2 cellular contexts compared by ENCODE assay signal in the genomic region with DNA sequence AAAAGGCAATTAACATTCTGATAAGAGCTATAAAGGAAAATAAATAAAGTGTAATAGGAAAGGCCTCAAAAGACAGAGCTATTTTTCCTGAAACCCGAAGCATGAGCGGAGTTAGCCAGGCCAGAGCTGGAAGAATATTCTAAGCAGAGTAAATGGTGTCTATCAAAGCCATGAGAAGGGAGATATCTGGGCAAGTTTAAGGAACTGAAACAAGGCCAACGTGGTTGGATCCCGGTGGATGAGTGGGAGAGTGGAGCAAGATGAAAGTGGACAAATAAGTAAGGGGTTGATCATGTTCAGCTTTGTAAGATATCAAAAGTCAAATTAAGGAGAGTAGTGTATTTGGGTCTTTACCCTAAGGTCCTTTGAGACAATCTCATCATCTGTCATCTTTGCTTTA.
TF ChIP-seq lines count a peak whose summit lies in the region.

No MANE protein-coding gene starts in this region.

TF ChIP-seq in A549, 52 proteins besides CTCF, POLR2A, EP300 and RAD21 (continued from another document):
- TF ChIP-seq, protein P1, sequence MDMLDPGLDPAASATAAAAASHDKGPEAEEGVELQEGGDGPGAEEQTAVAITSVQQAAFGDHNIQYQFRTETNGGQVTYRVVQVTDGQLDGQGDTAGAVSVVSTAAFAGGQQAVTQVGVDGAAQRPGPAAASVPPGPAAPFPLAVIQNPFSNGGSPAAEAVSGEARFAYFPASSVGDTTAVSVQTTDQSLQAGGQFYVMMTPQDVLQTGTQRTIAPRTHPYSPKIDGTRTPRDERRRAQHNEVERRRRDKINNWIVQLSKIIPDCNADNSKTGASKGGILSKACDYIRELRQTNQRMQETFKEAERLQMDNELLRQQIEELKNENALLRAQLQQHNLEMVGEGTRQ (IDR thresholded peaks at IDR 0.05), result no peak
- no peak for TF ChIP-seq MAFK (IDR thresholded peaks at IDR 0.05; ENCODE audit: partially characterized antibody)
- TF ChIP-seq KDM1A (IDR thresholded peaks at IDR 0.05; ENCODE audit: low read depth), result no peak

TF ChIP-seq in SK-N-SH treated with all-trans-retinoic acid at 6 μM for 48 hours, 23 proteins besides CTCF, POLR2A, EP300 and RAD21 (continued from another document):
- TF ChIP-seq, protein P2, sequence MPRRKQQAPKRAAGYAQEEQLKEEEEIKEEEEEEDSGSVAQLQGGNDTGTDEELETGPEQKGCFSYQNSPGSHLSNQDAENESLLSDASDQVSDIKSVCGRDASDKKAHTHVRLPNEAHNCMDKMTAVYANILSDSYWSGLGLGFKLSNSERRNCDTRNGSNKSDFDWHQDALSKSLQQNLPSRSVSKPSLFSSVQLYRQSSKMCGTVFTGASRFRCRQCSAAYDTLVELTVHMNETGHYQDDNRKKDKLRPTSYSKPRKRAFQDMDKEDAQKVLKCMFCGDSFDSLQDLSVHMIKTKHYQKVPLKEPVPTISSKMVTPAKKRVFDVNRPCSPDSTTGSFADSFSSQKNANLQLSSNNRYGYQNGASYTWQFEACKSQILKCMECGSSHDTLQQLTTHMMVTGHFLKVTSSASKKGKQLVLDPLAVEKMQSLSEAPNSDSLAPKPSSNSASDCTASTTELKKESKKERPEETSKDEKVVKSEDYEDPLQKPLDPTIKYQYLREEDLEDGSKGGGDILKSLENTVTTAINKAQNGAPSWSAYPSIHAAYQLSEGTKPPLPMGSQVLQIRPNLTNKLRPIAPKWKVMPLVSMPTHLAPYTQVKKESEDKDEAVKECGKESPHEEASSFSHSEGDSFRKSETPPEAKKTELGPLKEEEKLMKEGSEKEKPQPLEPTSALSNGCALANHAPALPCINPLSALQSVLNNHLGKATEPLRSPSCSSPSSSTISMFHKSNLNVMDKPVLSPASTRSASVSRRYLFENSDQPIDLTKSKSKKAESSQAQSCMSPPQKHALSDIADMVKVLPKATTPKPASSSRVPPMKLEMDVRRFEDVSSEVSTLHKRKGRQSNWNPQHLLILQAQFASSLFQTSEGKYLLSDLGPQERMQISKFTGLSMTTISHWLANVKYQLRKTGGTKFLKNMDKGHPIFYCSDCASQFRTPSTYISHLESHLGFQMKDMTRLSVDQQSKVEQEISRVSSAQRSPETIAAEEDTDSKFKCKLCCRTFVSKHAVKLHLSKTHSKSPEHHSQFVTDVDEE (CRISPR knock-in tag; IDR thresholded peaks at IDR 0.05), result no peak
- TF ChIP-seq ZNF70 (CRISPR knock-in tag; IDR thresholded peaks at IDR 0.05) (no peak), ARNTL (CRISPR knock-in tag; IDR thresholded peaks at IDR 0.05; ENCODE audit: borderline replicate concordance, low read depth) (no peak), TCF4 (CRISPR knock-in tag; IDR thresholded peaks at IDR 0.05; ENCODE audit: borderline replicate concordance) (no peak), ZC3H10 (CRISPR knock-in tag; IDR thresholded peaks at IDR 0.05) (no peak), GLIS3 (CRISPR knock-in tag; IDR thresholded peaks at IDR 0.05) (no peak), BACH2 (CRISPR knock-in tag; IDR thresholded peaks at IDR 0.05; ENCODE audit: borderline replicate concordance) (no peak)
- TF ChIP-seq, protein P3, sequence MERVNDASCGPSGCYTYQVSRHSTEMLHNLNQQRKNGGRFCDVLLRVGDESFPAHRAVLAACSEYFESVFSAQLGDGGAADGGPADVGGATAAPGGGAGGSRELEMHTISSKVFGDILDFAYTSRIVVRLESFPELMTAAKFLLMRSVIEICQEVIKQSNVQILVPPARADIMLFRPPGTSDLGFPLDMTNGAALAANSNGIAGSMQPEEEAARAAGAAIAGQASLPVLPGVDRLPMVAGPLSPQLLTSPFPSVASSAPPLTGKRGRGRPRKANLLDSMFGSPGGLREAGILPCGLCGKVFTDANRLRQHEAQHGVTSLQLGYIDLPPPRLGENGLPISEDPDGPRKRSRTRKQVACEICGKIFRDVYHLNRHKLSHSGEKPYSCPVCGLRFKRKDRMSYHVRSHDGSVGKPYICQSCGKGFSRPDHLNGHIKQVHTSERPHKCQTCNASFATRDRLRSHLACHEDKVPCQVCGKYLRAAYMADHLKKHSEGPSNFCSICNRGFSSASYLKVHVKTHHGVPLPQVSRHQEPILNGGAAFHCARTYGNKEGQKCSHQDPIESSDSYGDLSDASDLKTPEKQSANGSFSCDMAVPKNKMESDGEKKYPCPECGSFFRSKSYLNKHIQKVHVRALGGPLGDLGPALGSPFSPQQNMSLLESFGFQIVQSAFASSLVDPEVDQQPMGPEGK (CRISPR knock-in tag; IDR thresholded peaks at IDR 0.05; ENCODE audit: borderline replicate concordance), result no peak
- TF ChIP-seq, protein P4, sequence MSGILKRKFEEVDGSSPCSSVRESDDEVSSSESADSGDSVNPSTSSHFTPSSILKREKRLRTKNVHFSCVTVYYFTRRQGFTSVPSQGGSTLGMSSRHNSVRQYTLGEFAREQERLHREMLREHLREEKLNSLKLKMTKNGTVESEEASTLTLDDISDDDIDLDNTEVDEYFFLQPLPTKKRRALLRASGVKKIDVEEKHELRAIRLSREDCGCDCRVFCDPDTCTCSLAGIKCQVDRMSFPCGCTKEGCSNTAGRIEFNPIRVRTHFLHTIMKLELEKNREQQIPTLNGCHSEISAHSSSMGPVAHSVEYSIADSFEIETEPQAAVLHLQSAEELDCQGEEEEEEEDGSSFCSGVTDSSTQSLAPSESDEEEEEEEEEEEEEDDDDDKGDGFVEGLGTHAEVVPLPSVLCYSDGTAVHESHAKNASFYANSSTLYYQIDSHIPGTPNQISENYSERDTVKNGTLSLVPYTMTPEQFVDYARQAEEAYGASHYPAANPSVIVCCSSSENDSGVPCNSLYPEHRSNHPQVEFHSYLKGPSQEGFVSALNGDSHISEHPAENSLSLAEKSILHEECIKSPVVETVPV (CRISPR knock-in tag; IDR thresholded peaks at IDR 0.05), result no peak
- TF ChIP-seq, protein P5, sequence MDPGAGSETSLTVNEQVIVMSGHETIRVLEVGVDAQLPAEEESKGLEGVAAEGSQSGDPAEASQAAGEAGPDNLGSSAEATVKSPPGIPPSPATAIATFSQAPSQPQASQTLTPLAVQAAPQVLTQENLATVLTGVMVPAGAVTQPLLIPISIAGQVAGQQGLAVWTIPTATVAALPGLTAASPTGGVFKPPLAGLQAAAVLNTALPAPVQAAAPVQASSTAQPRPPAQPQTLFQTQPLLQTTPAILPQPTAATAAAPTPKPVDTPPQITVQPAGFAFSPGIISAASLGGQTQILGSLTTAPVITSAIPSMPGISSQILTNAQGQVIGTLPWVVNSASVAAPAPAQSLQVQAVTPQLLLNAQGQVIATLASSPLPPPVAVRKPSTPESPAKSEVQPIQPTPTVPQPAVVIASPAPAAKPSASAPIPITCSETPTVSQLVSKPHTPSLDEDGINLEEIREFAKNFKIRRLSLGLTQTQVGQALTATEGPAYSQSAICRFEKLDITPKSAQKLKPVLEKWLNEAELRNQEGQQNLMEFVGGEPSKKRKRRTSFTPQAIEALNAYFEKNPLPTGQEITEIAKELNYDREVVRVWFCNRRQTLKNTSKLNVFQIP (CRISPR knock-in tag; IDR thresholded peaks at IDR 0.05; ENCODE audit: borderline replicate concordance, low read depth), result no peak
